Comparison of ENCODE assay signal across 2 cellular contexts in genomic region chr18:36772339-36772738, GRCh38.
TF ChIP-seq lines count a peak whose summit lies in the region.

No MANE protein-coding gene starts in this region.

TF ChIP-seq in SK-N-SH treated with all-trans-retinoic acid at 6 μM for 48 hours, 23 proteins besides CTCF, POLR2A, EP300 and RAD21 (continued from another document):
- no peak for TF ChIP-seq PATZ1 (CRISPR knock-in tag; IDR thresholded peaks at IDR 0.05; ENCODE audit: borderline replicate concordance)
- TF ChIP-seq POU6F1 (CRISPR knock-in tag; IDR thresholded peaks at IDR 0.05; ENCODE audit: borderline replicate concordance, low read depth): no peak
- TF ChIP-seq ZNF565 (CRISPR knock-in tag; conservative IDR thresholded peaks at IDR 0.05; ENCODE audit: low read depth): no peak
- TF ChIP-seq ISL1 (CRISPR knock-in tag; IDR thresholded peaks at IDR 0.05): no peak
- TF ChIP-seq CREB5 (CRISPR knock-in tag; IDR thresholded peaks at IDR 0.05; ENCODE audit: low read depth): no peak
- TF ChIP-seq PPARA (CRISPR knock-in tag; IDR thresholded peaks at IDR 0.05; ENCODE audit: borderline replicate concordance): no peak
- TF ChIP-seq ZC3H10 (CRISPR knock-in tag; IDR thresholded peaks at IDR 0.05): no peak
- no peak for TF ChIP-seq ZNF8 (CRISPR knock-in tag; IDR thresholded peaks at IDR 0.05)

TF ChIP-seq in SK-N-SH, 30 proteins besides CTCF, POLR2A, EP300 and RAD21 (continued from another document):
- TF ChIP-seq PBX3 (IDR thresholded peaks at IDR 0.05): no peak
- no peak for TF ChIP-seq RFX5 (IDR thresholded peaks at IDR 0.05; ENCODE audit: low read length)
- no peak for TF ChIP-seq FOXJ3 (CRISPR knock-in tag; IDR thresholded peaks at IDR 0.05)
- TF ChIP-seq FOSL2 (IDR thresholded peaks at IDR 0.05; ENCODE audit: borderline replicate concordance, low read depth): no peak
- TF ChIP-seq ZBTB33 (IDR thresholded peaks at IDR 0.05; ENCODE audit: borderline replicate concordance, low read depth): no peak
- no peak for TF ChIP-seq GATA2 (CRISPR knock-in tag; IDR thresholded peaks at IDR 0.05)
